ENCODE assay signal across 8 cellular contexts in the genomic region with DNA sequence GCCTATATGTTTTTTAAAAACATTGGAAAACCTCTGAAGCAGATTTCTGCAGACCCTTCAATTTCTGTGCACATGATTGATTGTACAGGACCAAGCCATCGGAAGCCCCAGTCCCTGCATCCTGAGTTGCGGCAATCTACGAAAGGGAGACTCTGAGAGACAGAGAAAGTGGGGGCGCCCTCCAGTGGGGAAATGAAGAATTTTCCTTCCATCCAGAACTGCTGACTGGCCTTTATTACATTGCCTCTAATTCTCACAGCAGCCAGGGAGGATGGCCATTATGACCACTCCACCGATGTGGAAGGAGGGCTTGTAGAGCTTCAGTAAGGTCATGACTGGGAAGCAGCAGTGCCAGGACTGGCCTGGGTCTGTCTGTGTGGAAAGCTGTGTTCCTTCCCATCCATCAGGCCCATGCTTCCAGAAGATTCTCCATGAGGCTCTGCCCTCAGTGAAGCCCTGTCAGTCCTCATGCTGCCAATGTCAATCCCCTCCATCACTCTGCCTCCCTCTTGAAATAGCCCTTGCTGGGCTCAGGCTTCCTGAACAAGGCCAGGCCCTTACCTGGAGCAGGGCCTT. TPM values are rescaled to one million over a fixed set of nuclear protein-coding genes. Genes with fewer than 3 reads are reported as not detected.
DNase-seq lines count a peak whose midpoint lies in the region; ATAC-seq and TF ChIP-seq lines count a peak whose summit lies in the region.

No MANE protein-coding gene starts in this region.

- DNase-seq in NCI-H510A treated with DMSO at 0.1 percent for 48 hours (lab: John Stamatoyannopoulos, UW) (peak; percentile 82), NCI-H510A (lab: John Stamatoyannopoulos, UW) (no peak), LNCaP clone FGC (ENCODE audit: low read depth) (no peak), heart left ventricle (peak in 4 of 5 donors; percentile 25 to 45 (median 40)), retinal pigment epithelial cell (ENCODE audit: low read depth) (no peak)
- peak; percentile 64 for DNase-seq in activated naive CD4-positive, alpha-beta T cell treated with anti-CD3 and anti-CD28 coated beads, Interleukin-2, amount 50 U/mL, for 16 hours

- 6 to 21% (median 10%) methylated on average over 5 of the region's 5 CpGs for WGBS in heart left ventricle, 4 donors

- H3K4me1 ChIP-seq in heart left ventricle, result peaks cover 0 to 5% (median 0%) of the 10 kb centered on the region in 12 donors

- intact Hi-C loops in heart left ventricle (cut with DNase I), result no loop called here

- H3K27me3 ChIP-seq in heart left ventricle, result peaks cover 0 to 54% (median 20%) of the 10 kb centered on the region in 9 donors

- TF ChIP-seq CTCF in LNCaP clone FGC (IDR thresholded peaks at IDR 0.05; ENCODE audit: control insufficient read depth, extremely low read depth, insufficient read depth) (peak; percentile 45), heart left ventricle (IDR thresholded peaks at IDR 0.05) (peak; percentile 26 to 69 (median 50)), retinal pigment epithelial cell (conservative IDR thresholded peaks at IDR 0.05; ENCODE audit: low read depth, low read length) (peak; percentile 71)

- ATAC-seq in SK-N-SH treated with all-trans-retinoic acid at 6 μM for 48 hours, result peak; percentile 89
- peak in 3 of 4 donors; percentile 49 to 61 (median 58) for ATAC-seq in heart left ventricle
- ATAC-seq in GM21576 (IDR thresholded peaks at IDR 0.05; ENCODE audit: unreplicated experiment), result no peak

- no peaks in the 10 kb centered on the region for H3K36me3 ChIP-seq in heart left ventricle

- H3K4me3 ChIP-seq in LNCaP clone FGC (ENCODE audit: low read depth, low read length) (no peak overlapping the region), heart left ventricle (no peak overlapping the region), retinal pigment epithelial cell (ENCODE audit: low read length) (no peak overlapping the region)

- no peaks in the 10 kb centered on the region for H3K9me3 ChIP-seq in heart left ventricle

- TF ChIP-seq POLR2A in heart left ventricle (IDR thresholded peaks at IDR 0.05), result no peak

- no peak overlapping the region for H3K27ac ChIP-seq in heart left ventricle

TF ChIP-seq in SK-N-SH treated with all-trans-retinoic acid at 6 μM for 48 hours, 23 proteins besides CTCF, POLR2A, EP300 and RAD21:
- TF ChIP-seq, protein P1, sequence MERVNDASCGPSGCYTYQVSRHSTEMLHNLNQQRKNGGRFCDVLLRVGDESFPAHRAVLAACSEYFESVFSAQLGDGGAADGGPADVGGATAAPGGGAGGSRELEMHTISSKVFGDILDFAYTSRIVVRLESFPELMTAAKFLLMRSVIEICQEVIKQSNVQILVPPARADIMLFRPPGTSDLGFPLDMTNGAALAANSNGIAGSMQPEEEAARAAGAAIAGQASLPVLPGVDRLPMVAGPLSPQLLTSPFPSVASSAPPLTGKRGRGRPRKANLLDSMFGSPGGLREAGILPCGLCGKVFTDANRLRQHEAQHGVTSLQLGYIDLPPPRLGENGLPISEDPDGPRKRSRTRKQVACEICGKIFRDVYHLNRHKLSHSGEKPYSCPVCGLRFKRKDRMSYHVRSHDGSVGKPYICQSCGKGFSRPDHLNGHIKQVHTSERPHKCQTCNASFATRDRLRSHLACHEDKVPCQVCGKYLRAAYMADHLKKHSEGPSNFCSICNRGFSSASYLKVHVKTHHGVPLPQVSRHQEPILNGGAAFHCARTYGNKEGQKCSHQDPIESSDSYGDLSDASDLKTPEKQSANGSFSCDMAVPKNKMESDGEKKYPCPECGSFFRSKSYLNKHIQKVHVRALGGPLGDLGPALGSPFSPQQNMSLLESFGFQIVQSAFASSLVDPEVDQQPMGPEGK (CRISPR knock-in tag; IDR thresholded peaks at IDR 0.05; ENCODE audit: borderline replicate concordance), result no peak
- TF ChIP-seq, protein P2, sequence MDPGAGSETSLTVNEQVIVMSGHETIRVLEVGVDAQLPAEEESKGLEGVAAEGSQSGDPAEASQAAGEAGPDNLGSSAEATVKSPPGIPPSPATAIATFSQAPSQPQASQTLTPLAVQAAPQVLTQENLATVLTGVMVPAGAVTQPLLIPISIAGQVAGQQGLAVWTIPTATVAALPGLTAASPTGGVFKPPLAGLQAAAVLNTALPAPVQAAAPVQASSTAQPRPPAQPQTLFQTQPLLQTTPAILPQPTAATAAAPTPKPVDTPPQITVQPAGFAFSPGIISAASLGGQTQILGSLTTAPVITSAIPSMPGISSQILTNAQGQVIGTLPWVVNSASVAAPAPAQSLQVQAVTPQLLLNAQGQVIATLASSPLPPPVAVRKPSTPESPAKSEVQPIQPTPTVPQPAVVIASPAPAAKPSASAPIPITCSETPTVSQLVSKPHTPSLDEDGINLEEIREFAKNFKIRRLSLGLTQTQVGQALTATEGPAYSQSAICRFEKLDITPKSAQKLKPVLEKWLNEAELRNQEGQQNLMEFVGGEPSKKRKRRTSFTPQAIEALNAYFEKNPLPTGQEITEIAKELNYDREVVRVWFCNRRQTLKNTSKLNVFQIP (CRISPR knock-in tag; IDR thresholded peaks at IDR 0.05; ENCODE audit: borderline replicate concordance, low read depth), result no peak
- TF ChIP-seq ZFP3 (CRISPR knock-in tag; IDR thresholded peaks at IDR 0.05) (no peak), RARB (CRISPR knock-in tag; IDR thresholded peaks at IDR 0.05) (no peak), ESRRG (CRISPR knock-in tag; IDR thresholded peaks at IDR 0.05) (no peak), ISL1 (CRISPR knock-in tag; IDR thresholded peaks at IDR 0.05) (no peak), CSDC2 (CRISPR knock-in tag; IDR thresholded peaks at IDR 0.05) (no peak), ZNF565 (CRISPR knock-in tag; conservative IDR thresholded peaks at IDR 0.05; ENCODE audit: low read depth) (no peak), ZNF70 (CRISPR knock-in tag; IDR thresholded peaks at IDR 0.05) (no peak), ZNF8 (CRISPR knock-in tag; IDR thresholded peaks at IDR 0.05) (no peak), ZC3H10 (CRISPR knock-in tag; IDR thresholded peaks at IDR 0.05) (no peak), GLIS3 (CRISPR knock-in tag; IDR thresholded peaks at IDR 0.05) (no peak)
- TF ChIP-seq, protein P3, sequence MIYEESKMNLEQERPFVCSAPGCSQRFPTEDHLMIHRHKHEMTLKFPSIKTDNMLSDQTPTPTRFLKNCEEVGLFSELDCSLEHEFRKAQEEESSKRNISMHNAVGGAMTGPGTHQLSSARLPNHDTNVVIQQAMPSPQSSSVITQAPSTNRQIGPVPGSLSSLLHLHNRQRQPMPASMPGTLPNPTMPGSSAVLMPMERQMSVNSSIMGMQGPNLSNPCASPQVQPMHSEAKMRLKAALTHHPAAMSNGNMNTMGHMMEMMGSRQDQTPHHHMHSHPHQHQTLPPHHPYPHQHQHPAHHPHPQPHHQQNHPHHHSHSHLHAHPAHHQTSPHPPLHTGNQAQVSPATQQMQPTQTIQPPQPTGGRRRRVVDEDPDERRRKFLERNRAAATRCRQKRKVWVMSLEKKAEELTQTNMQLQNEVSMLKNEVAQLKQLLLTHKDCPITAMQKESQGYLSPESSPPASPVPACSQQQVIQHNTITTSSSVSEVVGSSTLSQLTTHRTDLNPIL (CRISPR knock-in tag; IDR thresholded peaks at IDR 0.05; ENCODE audit: low read depth), result no peak
- TF ChIP-seq, protein P4, sequence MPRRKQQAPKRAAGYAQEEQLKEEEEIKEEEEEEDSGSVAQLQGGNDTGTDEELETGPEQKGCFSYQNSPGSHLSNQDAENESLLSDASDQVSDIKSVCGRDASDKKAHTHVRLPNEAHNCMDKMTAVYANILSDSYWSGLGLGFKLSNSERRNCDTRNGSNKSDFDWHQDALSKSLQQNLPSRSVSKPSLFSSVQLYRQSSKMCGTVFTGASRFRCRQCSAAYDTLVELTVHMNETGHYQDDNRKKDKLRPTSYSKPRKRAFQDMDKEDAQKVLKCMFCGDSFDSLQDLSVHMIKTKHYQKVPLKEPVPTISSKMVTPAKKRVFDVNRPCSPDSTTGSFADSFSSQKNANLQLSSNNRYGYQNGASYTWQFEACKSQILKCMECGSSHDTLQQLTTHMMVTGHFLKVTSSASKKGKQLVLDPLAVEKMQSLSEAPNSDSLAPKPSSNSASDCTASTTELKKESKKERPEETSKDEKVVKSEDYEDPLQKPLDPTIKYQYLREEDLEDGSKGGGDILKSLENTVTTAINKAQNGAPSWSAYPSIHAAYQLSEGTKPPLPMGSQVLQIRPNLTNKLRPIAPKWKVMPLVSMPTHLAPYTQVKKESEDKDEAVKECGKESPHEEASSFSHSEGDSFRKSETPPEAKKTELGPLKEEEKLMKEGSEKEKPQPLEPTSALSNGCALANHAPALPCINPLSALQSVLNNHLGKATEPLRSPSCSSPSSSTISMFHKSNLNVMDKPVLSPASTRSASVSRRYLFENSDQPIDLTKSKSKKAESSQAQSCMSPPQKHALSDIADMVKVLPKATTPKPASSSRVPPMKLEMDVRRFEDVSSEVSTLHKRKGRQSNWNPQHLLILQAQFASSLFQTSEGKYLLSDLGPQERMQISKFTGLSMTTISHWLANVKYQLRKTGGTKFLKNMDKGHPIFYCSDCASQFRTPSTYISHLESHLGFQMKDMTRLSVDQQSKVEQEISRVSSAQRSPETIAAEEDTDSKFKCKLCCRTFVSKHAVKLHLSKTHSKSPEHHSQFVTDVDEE (CRISPR knock-in tag; IDR thresholded peaks at IDR 0.05), result no peak
- TF ChIP-seq, protein P5, sequence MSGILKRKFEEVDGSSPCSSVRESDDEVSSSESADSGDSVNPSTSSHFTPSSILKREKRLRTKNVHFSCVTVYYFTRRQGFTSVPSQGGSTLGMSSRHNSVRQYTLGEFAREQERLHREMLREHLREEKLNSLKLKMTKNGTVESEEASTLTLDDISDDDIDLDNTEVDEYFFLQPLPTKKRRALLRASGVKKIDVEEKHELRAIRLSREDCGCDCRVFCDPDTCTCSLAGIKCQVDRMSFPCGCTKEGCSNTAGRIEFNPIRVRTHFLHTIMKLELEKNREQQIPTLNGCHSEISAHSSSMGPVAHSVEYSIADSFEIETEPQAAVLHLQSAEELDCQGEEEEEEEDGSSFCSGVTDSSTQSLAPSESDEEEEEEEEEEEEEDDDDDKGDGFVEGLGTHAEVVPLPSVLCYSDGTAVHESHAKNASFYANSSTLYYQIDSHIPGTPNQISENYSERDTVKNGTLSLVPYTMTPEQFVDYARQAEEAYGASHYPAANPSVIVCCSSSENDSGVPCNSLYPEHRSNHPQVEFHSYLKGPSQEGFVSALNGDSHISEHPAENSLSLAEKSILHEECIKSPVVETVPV (CRISPR knock-in tag; IDR thresholded peaks at IDR 0.05), result no peak

RNA-seq across cellular contexts. Expression of a gene that starts 20.0 kb away (rescaled TPM):
- not detected for total RNA-seq in heart left ventricle
- polyA plus RNA-seq in heart left ventricle, result not detected

RNA-seq across cellular contexts. Expression of a gene that starts 35.2 kb away (rescaled TPM):
- 100 to 1,000 TPM in 1 of 9 donors, 10 to 100 TPM in 8; 61.8 to 101 (median 73.4) TPM for total RNA-seq in heart left ventricle
- 10 to 100 TPM; 61.3 to 69.6 TPM for polyA plus RNA-seq in heart left ventricle

RNA-seq across cellular contexts. Expression of a gene that starts 43.3 kb away (rescaled TPM):
- under 1 TPM in 3 of 9 donors, not detected in 6; 0.19 to 0.93 (median 0.59) TPM for total RNA-seq in heart left ventricle
- polyA plus RNA-seq in heart left ventricle, result under 1 TPM in 1 of 2 donors, not detected in 1; 0.12 TPM

Comparison
In these comparisons a context has a peak if more than half of its experiments do, and no peak if none do; other contexts are left out.
1. DNase-seq: peak in NCI-H510A treated with DMSO at 0.1 percent for 48 hours (single experiment), activated naive CD4-positive, alpha-beta T cell treated with anti-CD3 and anti-CD28 coated beads, Interleukin-2, amount 50 U/mL, for 16 hours (single experiment) and heart left ventricle (4 of 5); none in NCI-H510A (single experiment), LNCaP clone FGC (single experiment) and retinal pigment epithelial cell (single experiment).
2. Peak in every context shown above with its lines, with median percentiles within 50 percentile points of each other: CTCF ChIP-seq.